Comparison of ENCODE assay signal across 2 cellular contexts in genomic region chr22:45495616-45496015, GRCh38. TPM values are rescaled to one million over a fixed set of nuclear protein-coding genes. Genes with fewer than 3 reads are reported as not detected.
"Had no signal": no experiment of that assay in that cellular context is flagged by ENCODE, and none has a peak within 500 bp of the region (broad histone marks: within the 10 kb centered on the region; RNA-seq: fewer than 3 reads in every experiment).

No MANE protein-coding gene starts in this region.

RNA-seq across cellular contexts. Expression of gene FBLN1, which starts 7.1 kb away (rescaled TPM):
- polyA plus RNA-seq: immature natural killer cell; naive thymus-derived CD4-positive, alpha-beta T cell had no signal
